In the genomic region with DNA sequence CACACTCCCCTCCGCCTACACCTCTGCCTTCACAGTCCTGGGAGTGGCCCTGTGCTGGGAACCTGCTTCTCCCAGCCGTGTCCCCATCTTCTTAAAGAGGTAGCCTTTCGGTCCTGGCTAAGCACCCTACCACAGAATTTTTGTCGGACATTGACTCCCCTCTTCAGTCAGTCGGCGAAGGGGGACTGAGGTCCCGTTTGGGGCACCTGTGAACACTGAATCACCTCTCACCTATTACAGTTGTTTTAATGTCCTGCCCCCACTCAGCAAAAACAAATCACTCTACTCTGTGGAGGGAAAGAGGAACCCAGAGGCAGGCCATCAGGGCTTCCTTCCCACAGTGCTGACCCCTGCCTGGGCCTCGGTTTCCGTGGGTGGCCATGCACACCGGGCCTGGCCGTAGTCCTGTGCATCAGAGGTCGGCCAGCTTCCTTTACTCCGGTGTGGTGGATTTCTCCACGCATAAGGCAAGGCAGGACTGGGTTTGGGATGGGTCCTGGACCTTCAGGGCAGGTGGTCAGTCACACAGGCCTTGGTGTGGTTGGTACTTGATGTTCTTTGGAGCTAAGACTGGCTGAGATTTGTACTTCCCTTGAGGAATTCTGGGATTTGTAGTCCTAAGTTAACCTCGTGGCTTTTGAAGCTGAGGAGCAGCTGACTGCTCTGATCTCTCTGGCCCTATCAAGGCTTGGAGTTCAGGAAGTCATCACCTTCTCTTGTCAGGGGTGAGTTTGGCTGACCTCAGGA, we compare ENCODE assay signal across 8 cellular contexts. TPM values are rescaled to one million over a fixed set of nuclear protein-coding genes. Genes with fewer than 3 reads are reported as not detected.
DNase-seq lines count a peak whose midpoint lies in the region; ATAC-seq and TF ChIP-seq lines count a peak whose summit lies in the region.

No MANE protein-coding gene starts in this region.

- peaks cover 21% of the 10 kb centered on the region for H3K36me3 ChIP-seq in ES-I3 (ENCODE audit: insufficient read depth, low read length)

- no peaks in the 10 kb centered on the region for H3K27me3 Mint-ChIP-seq in activated naive CD8-positive, alpha-beta T cell treated with anti-CD3 and anti-CD28 coated beads for 36 hours

- H3K4me1 ChIP-seq in ES-I3 (ENCODE audit: insufficient read depth, low read length) = peaks cover 21% of the 10 kb centered on the region

- peak overlapping the region; percentile 90 for H3K27ac ChIP-seq in 22Rv1

- H3K9ac ChIP-seq in ES-I3 (ENCODE audit: low read depth, low read length) = peak overlapping the region; percentile 76

- peak overlapping the region; percentile 80 for H3K4me3 Mint-ChIP-seq in activated naive CD8-positive, alpha-beta T cell treated with anti-CD3 and anti-CD28 coated beads for 36 hours

- DNase-seq in NCI-H146 treated with DMSO at 0.1 percent for 48 hours (lab: John Stamatoyannopoulos, UW; ENCODE audit: unreplicated experiment) = peak; percentile 66
- peak; percentile 23 for DNase-seq in activated naive CD8-positive, alpha-beta T cell treated with anti-CD3 and anti-CD28 coated beads for 36 hours
- peak; percentile 26 for DNase-seq in glomerular visceral epithelial cell (ENCODE audit: extremely low spot score)
- DNase-seq in omental fat pad (ENCODE audit: low spot score) = no peak
- DNase-seq in activated CD4-positive, CD25-positive, alpha-beta regulatory T cell (lab: John Stamatoyannopoulos, UW) = no peak
- DNase-seq in stimulated activated naive CD4-positive, alpha-beta T cell treated with Interleukin-2 at 50 U/mL for 16 hours (lab: John Stamatoyannopoulos, UW) = no peak

- peak overlapping the region; percentile 71 for H3K27ac Mint-ChIP-seq in activated naive CD8-positive, alpha-beta T cell treated with anti-CD3 and anti-CD28 coated beads for 36 hours

- H3K9me3 Mint-ChIP-seq in activated naive CD8-positive, alpha-beta T cell treated with anti-CD3 and anti-CD28 coated beads for 36 hours = no peaks in the 10 kb centered on the region

- H3K4me1 Mint-ChIP-seq in activated naive CD8-positive, alpha-beta T cell treated with anti-CD3 and anti-CD28 coated beads for 36 hours = peaks cover 49% of the 10 kb centered on the region

- H3K9me3 ChIP-seq in ES-I3 (ENCODE audit: control insufficient read depth, insufficient read depth, low read length) = no peaks in the 10 kb centered on the region

- peaks cover 28% of the 10 kb centered on the region for H3K36me3 Mint-ChIP-seq in activated naive CD8-positive, alpha-beta T cell treated with anti-CD3 and anti-CD28 coated beads for 36 hours

- TF ChIP-seq CTCF in 22Rv1 (IDR thresholded peaks at IDR 0.05) (no peak), omental fat pad (IDR thresholded peaks at IDR 0.05) (no peak)

- ATAC-seq in omental fat pad (ENCODE audit: low FRiP score) = peak; percentile 1

RNA-seq across cellular contexts. Expression of a gene that starts 0.7 kb away (rescaled TPM):
- total RNA-seq in activated naive CD8-positive, alpha-beta T cell treated with anti-CD3 and anti-CD28 coated beads for 36 hours = 1 to 10 TPM; 2.1 to 3.4 TPM
- 10 to 100 TPM; 19.1 to 30.8 (median 25.9) TPM for total RNA-seq in omental fat pad

RNA-seq across cellular contexts. Expression of a gene that starts 22.3 kb away (rescaled TPM):
- 100 to 1,000 TPM; 644 to 660 TPM for total RNA-seq in activated naive CD8-positive, alpha-beta T cell treated with anti-CD3 and anti-CD28 coated beads for 36 hours
- 100 to 1,000 TPM; 235 to 471 (median 268) TPM for total RNA-seq in omental fat pad

RNA-seq across cellular contexts. Expression of a gene that starts 24.7 kb away (rescaled TPM):
- total RNA-seq in activated naive CD8-positive, alpha-beta T cell treated with anti-CD3 and anti-CD28 coated beads for 36 hours = 1 to 10 TPM; 5.0 to 6.8 TPM
- 1 to 10 TPM; 2.1 to 8.4 (median 3.8) TPM for total RNA-seq in omental fat pad

RNA-seq across cellular contexts. Expression of a gene that starts 24.9 kb away (rescaled TPM):
- 100 to 1,000 TPM; 175 to 177 TPM for total RNA-seq in activated naive CD8-positive, alpha-beta T cell treated with anti-CD3 and anti-CD28 coated beads for 36 hours
- total RNA-seq in omental fat pad = 100 to 1,000 TPM in 1 of 4 donors, 10 to 100 TPM in 3; 63.9 to 110 (median 89.3) TPM

RNA-seq across cellular contexts. Expression of a gene that starts 37.6 kb away (rescaled TPM):
- total RNA-seq in activated naive CD8-positive, alpha-beta T cell treated with anti-CD3 and anti-CD28 coated beads for 36 hours = 100 to 1,000 TPM; 257 to 282 TPM
- total RNA-seq in omental fat pad = 100 to 1,000 TPM; 160 to 319 (median 213) TPM

Comparison
In these comparisons a context has a peak if more than half of its experiments do, and no peak if none do; other contexts are left out.
1. DNase-seq: peak in NCI-H146 treated with DMSO at 0.1 percent for 48 hours (single experiment), activated naive CD8-positive, alpha-beta T cell treated with anti-CD3 and anti-CD28 coated beads for 36 hours (single experiment) and glomerular visceral epithelial cell (single experiment); none in omental fat pad (single experiment), activated CD4-positive, CD25-positive, alpha-beta regulatory T cell (0 of 4) and stimulated activated naive CD4-positive, alpha-beta T cell treated with Interleukin-2 at 50 U/mL for 16 hours (single experiment).
2. RNA of a gene that starts 0.7 kb away (total RNA-seq): 19.1 to 30.8 TPM in omental fat pad; 2.1 to 3.4 TPM in activated naive CD8-positive, alpha-beta T cell treated with anti-CD3 and anti-CD28 coated beads for 36 hours; every median in the first group is over 4 times any median in the second.